Comparison of ENCODE assay signal across 1 cellular context in genomic region chr14:94394594-94395305, GRCh38.
TF ChIP-seq lines count a peak whose summit lies in the region.

No MANE protein-coding gene starts in this region.

TF ChIP-seq in HepG2, 621 proteins besides CTCF, POLR2A, EP300 and RAD21 (continued from another document and continues in another):
- TF ChIP-seq, protein P1, sequence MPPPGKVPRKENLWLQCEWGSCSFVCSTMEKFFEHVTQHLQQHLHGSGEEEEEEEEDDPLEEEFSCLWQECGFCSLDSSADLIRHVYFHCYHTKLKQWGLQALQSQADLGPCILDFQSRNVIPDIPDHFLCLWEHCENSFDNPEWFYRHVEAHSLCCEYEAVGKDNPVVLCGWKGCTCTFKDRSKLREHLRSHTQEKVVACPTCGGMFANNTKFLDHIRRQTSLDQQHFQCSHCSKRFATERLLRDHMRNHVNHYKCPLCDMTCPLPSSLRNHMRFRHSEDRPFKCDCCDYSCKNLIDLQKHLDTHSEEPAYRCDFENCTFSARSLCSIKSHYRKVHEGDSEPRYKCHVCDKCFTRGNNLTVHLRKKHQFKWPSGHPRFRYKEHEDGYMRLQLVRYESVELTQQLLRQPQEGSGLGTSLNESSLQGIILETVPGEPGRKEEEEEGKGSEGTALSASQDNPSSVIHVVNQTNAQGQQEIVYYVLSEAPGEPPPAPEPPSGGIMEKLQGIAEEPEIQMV (CRISPR knock-in tag; IDR thresholded peaks at IDR 0.05; ENCODE audit: low read depth), result no peak; the same call in 1 of the 2 replicates
- TF ChIP-seq ZNF362 (CRISPR knock-in tag; IDR thresholded peaks at IDR 0.05; ENCODE audit: borderline replicate concordance), result no peak
- no peak for TF ChIP-seq NR2F1 (CRISPR knock-in tag; IDR thresholded peaks at IDR 0.05)
- peak; percentile 48; the same call in 1 of the 2 replicates for TF ChIP-seq ZNF503 (CRISPR knock-in tag; IDR thresholded peaks at IDR 0.05)
- peak; percentile 78; the same call in 1 of the 2 replicates for TF ChIP-seq MED1 (CRISPR knock-in tag; IDR thresholded peaks at IDR 0.05)
- TF ChIP-seq IRF2 (CRISPR knock-in tag; IDR thresholded peaks at IDR 0.05), result peak; percentile 56; the same call in 1 of the 2 replicates
- TF ChIP-seq ZFY (CRISPR knock-in tag; IDR thresholded peaks at IDR 0.05), result peak; percentile 47
- peak; percentile 20; the same call in 1 of the 2 replicates for TF ChIP-seq ARID4A (CRISPR knock-in tag; IDR thresholded peaks at IDR 0.05; ENCODE audit: borderline replicate concordance)
- TF ChIP-seq KAT2B (IDR thresholded peaks at IDR 0.05; ENCODE audit: borderline replicate concordance, low read depth, low read length), result peak; percentile 93
- TF ChIP-seq, protein P2, sequence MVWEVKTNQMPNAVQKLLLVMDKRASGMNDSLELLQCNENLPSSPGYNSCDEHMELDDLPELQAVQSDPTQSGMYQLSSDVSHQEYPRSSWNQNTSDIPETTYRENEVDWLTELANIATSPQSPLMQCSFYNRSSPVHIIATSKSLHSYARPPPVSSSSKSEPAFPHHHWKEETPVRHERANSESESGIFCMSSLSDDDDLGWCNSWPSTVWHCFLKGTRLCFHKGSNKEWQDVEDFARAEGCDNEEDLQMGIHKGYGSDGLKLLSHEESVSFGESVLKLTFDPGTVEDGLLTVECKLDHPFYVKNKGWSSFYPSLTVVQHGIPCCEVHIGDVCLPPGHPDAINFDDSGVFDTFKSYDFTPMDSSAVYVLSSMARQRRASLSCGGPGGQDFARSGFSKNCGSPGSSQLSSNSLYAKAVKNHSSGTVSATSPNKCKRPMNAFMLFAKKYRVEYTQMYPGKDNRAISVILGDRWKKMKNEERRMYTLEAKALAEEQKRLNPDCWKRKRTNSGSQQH (CRISPR knock-in tag; IDR thresholded peaks at IDR 0.05; ENCODE audit: low read depth), result peak; percentile 12; the same call in 1 of the 2 replicates
- peak; percentile 77 for TF ChIP-seq ARID5B (CRISPR knock-in tag; IDR thresholded peaks at IDR 0.05)
- peak; percentile 63; the same call in 1 of the 2 replicates for TF ChIP-seq SOX5 (CRISPR knock-in tag; IDR thresholded peaks at IDR 0.05; ENCODE audit: borderline replicate concordance)
- no peak for TF ChIP-seq LCORL (IDR thresholded peaks at IDR 0.05)
- 0 out of 2 replicates have a peak, but pooled peaks have one; percentile 15 for TF ChIP-seq LCORL (CRISPR knock-in tag; IDR thresholded peaks at IDR 0.05)
- 0 out of 2 replicates have a peak, but pooled peaks have one; percentile 39 for TF ChIP-seq THAP11 (CRISPR knock-in tag; IDR thresholded peaks at IDR 0.05)
- TF ChIP-seq NCOA2 (CRISPR knock-in tag; IDR thresholded peaks at IDR 0.05), result peak; percentile 58; the same call in 1 of the 2 replicates
- TF ChIP-seq MAX (IDR thresholded peaks at IDR 0.05), result peak; percentile 19; the same call in 1 of the 2 replicates
- peak; percentile 16; the same call in 1 of the 2 replicates for TF ChIP-seq TFDP1 (CRISPR knock-in tag; IDR thresholded peaks at IDR 0.05; ENCODE audit: borderline replicate concordance)
- TF ChIP-seq BCLAF1 (IDR thresholded peaks at IDR 0.05), result no peak
- TF ChIP-seq, protein P3, sequence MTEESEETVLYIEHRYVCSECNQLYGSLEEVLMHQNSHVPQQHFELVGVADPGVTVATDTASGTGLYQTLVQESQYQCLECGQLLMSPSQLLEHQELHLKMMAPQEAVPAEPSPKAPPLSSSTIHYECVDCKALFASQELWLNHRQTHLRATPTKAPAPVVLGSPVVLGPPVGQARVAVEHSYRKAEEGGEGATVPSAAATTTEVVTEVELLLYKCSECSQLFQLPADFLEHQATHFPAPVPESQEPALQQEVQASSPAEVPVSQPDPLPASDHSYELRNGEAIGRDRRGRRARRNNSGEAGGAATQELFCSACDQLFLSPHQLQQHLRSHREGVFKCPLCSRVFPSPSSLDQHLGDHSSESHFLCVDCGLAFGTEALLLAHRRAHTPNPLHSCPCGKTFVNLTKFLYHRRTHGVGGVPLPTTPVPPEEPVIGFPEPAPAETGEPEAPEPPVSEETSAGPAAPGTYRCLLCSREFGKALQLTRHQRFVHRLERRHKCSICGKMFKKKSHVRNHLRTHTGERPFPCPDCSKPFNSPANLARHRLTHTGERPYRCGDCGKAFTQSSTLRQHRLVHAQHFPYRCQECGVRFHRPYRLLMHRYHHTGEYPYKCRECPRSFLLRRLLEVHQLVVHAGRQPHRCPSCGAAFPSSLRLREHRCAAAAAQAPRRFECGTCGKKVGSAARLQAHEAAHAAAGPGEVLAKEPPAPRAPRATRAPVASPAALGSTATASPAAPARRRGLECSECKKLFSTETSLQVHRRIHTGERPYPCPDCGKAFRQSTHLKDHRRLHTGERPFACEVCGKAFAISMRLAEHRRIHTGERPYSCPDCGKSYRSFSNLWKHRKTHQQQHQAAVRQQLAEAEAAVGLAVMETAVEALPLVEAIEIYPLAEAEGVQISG (CRISPR knock-in tag; IDR thresholded peaks at IDR 0.05), result peak; percentile 58; the same call in 1 of the 2 replicates
- 0 out of 2 replicates have a peak, but pooled peaks have one; percentile 64 for TF ChIP-seq HDAC2 (CRISPR knock-in tag; IDR thresholded peaks at IDR 0.05)
- peak; percentile 13; the same call in 1 of the 2 replicates for TF ChIP-seq GATAD1 (CRISPR knock-in tag; IDR thresholded peaks at IDR 0.05)
- peak; percentile 73 for TF ChIP-seq PATZ1 (CRISPR knock-in tag; IDR thresholded peaks at IDR 0.05)
- TF ChIP-seq ELF1 (CRISPR knock-in tag; IDR thresholded peaks at IDR 0.05), result 0 out of 2 replicates have a peak, but pooled peaks have one; percentile 15
- peak; percentile 21; the same call in 1 of the 2 replicates for TF ChIP-seq GABPB1 (CRISPR knock-in tag; IDR thresholded peaks at IDR 0.05)
- no peak for TF ChIP-seq ZFP82 (CRISPR knock-in tag; IDR thresholded peaks at IDR 0.05; ENCODE audit: borderline replicate concordance)
